Comparison of ENCODE assay signal across 17 cellular contexts in the genomic region with DNA sequence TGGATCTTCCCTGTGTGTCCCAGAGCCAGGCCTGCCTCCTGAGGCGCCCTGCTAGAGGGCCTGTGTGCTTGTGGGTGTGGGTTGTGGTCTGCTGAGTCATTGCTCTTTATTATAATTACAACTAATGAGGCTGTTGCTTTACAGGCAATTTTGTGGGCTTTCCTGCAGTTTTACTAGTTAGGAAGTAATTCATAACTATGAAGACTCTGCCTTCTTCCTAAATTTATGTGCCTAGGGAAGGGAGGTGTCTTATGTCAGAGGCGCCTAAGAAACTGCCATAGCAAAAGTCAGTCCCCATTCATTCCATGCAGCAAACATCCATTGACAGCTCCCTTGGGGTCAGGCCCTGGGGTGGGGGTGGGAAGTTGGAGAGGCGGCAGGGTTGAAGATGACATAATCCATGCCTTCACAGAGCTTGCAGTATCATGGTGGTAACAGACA.
DNase-seq lines count a peak whose midpoint lies in the region; ATAC-seq, FAIRE-seq and TF ChIP-seq lines count a peak whose summit lies in the region.
"Had no signal": no experiment of that assay in that cellular context is flagged by ENCODE, and none has a peak within 500 bp of the region (broad histone marks: within the 10 kb centered on the region; RNA-seq: fewer than 3 reads in every experiment).

No MANE protein-coding gene starts in this region.

- H3K9me3 ChIP-seq in DND-41 (ENCODE audit: insufficient read depth, low read length, severe bottlenecking) (peaks cover 4% of the 10 kb centered on the region), GM23248 (ENCODE audit: low read depth) (no peaks in the 10 kb centered on the region), Loucy (ENCODE audit: insufficient read depth, low read depth, low read length) (no peaks in the 10 kb centered on the region), mammary epithelial cell (replicated peaks; ENCODE audit: insufficient read depth, low read length) (no peaks in the 10 kb centered on the region), SJCRH30 (replicated peaks) (no peaks in the 10 kb centered on the region), PC-9 (ENCODE audit: insufficient read depth, low read depth) (no peaks in the 10 kb centered on the region), kidney (ENCODE audit: control insufficient read depth in 1 of 2, low read length in 2 of 2) (no peaks in the 10 kb centered on the region)

- H3K36me3 ChIP-seq in DND-41 (ENCODE audit: insufficient read depth, low read length), result no peaks in the 10 kb centered on the region
- H3K36me3 ChIP-seq in GM23248 (ENCODE audit: low read depth), result no peaks in the 10 kb centered on the region
- H3K36me3 ChIP-seq in Loucy (ENCODE audit: insufficient read depth, low read length), result no peaks in the 10 kb centered on the region
- no peaks in the 10 kb centered on the region for H3K36me3 ChIP-seq in mammary epithelial cell (ENCODE audit: insufficient read depth, low read length)
- H3K36me3 ChIP-seq in SJCRH30, result no peaks in the 10 kb centered on the region
- no peaks in the 10 kb centered on the region for H3K36me3 ChIP-seq in PC-9 (ENCODE audit: low read depth)
- H3K36me3 ChIP-seq in kidney (ENCODE audit: control insufficient read depth in 1 of 2, insufficient read depth in 2 of 2, low read length in 2 of 2), result no peaks in the 10 kb centered on the region
- H3K36me3 ChIP-seq: stomach had no signal

- WGBS in GM23248 (ENCODE audit: low coverage in 1 of 2, low lambda C conversion rate in 2 of 2, missing lambda C conversion rate in 2 of 2), 2 experiments, result 63 to 75% methylated on average over 3 of the region's 3 CpGs
- 29% methylated on average over 3 of the region's 3 CpGs for WGBS in mammary epithelial cell (ENCODE audit: low coverage, missing lambda C conversion rate)

- intact Hi-C loops in mammary epithelial cell (cut with micrococcal nuclease) (no loop called here), PC-9 (cut with micrococcal nuclease; ENCODE audit: unreplicated experiment) (no loop called here), kidney (cut with DNase I) (no loop called here)

- H3K4me1 ChIP-seq in DND-41 (ENCODE audit: insufficient read depth, low read length), result peaks cover 10% of the 10 kb centered on the region
- no peaks in the 10 kb centered on the region for H3K4me1 ChIP-seq in GM23248 (ENCODE audit: insufficient read depth)
- peaks cover 9% of the 10 kb centered on the region for H3K4me1 ChIP-seq in Loucy (ENCODE audit: insufficient read depth, low read length, poor library complexity, severe bottlenecking)
- peaks cover 7% of the 10 kb centered on the region for H3K4me1 ChIP-seq in mammary epithelial cell (ENCODE audit: insufficient read depth, low read length)
- no peaks in the 10 kb centered on the region for H3K4me1 ChIP-seq in SJCRH30
- no peaks in the 10 kb centered on the region for H3K4me1 ChIP-seq in PC-9 (replicated peaks; ENCODE audit: insufficient read depth)
- H3K4me1 ChIP-seq in kidney (ENCODE audit: control insufficient read depth in 1 of 2, insufficient read depth in 1 of 2, low read depth in 1 of 2, low read length in 2 of 2), result no peaks in the 10 kb centered on the region
- H3K4me1 ChIP-seq: stomach had no signal

- H3K27ac ChIP-seq in DND-41 (ENCODE audit: low read length) (no peak overlapping the region; the same call in 1 of the 2 replicates), GM23248 (no peak overlapping the region), mammary epithelial cell (ENCODE audit: insufficient read depth, low read depth, low read length) (no peak overlapping the region), SJCRH30 (no peak overlapping the region), PC-9 (no peak overlapping the region), kidney (ENCODE audit: low read depth in 2 of 2, low read length in 2 of 2) (no peak overlapping the region)
- H3K27ac ChIP-seq: stomach had no signal

- dilution Hi-C loops in mammary epithelial cell (cut with HindIII; ENCODE audit: low sequenced_read_pairs), result no loop called here

- no peak overlapping the region for H3K4me2 ChIP-seq in DND-41 (ENCODE audit: insufficient read depth, low read length)
- no peak overlapping the region for H3K4me2 ChIP-seq in GM23248 (ENCODE audit: unreplicated experiment)
- peak overlapping the region; percentile 24 for H3K4me2 ChIP-seq in Loucy (ENCODE audit: low read depth, low read length, poor library complexity, severe bottlenecking)
- H3K4me2 ChIP-seq in mammary epithelial cell (ENCODE audit: insufficient read depth, low read depth, low read length), result no peak overlapping the region
- H3K4me2 ChIP-seq in PC-9, result no peak overlapping the region

- no peaks in the 10 kb centered on the region for H4K20me1 ChIP-seq in DND-41 (ENCODE audit: insufficient read depth, low read length)
- no peaks in the 10 kb centered on the region for H4K20me1 ChIP-seq in GM23248 (ENCODE audit: insufficient read depth)
- no peaks in the 10 kb centered on the region for H4K20me1 ChIP-seq in Loucy (ENCODE audit: insufficient read depth, low read length, poor library complexity, severe bottlenecking)
- H4K20me1 ChIP-seq in mammary epithelial cell (ENCODE audit: insufficient read depth, low read length), result no peaks in the 10 kb centered on the region
- H4K20me1 ChIP-seq in PC-9 (ENCODE audit: insufficient read depth), result no peaks in the 10 kb centered on the region

- BruUV-seq in mammary epithelial cell (replicated peaks; lab: Mats Ljungman, UMichigan), result no TSS peak
- no TSS peak for BruUV-seq in PC-9 (replicated peaks; lab: Mats Ljungman, UMichigan)

- H3K79me2 ChIP-seq in DND-41 (ENCODE audit: insufficient read depth, low read length) (no peaks in the 10 kb centered on the region), GM23248 (ENCODE audit: insufficient read depth) (no peaks in the 10 kb centered on the region), Loucy (ENCODE audit: insufficient read depth, low read length) (no peaks in the 10 kb centered on the region), mammary epithelial cell (ENCODE audit: insufficient read depth, low read length) (no peaks in the 10 kb centered on the region), PC-9 (ENCODE audit: low read depth) (no peaks in the 10 kb centered on the region)

- H3K9ac ChIP-seq in DND-41 (ENCODE audit: low read depth, low read length), result no peak overlapping the region
- H3K9ac ChIP-seq in GM23248, result no peak overlapping the region
- no peak overlapping the region for H3K9ac ChIP-seq in Loucy (ENCODE audit: low read depth, low read length, poor library complexity, severe bottlenecking)
- H3K9ac ChIP-seq in mammary epithelial cell (ENCODE audit: insufficient read depth, low read length), result no peak overlapping the region
- H3K9ac ChIP-seq in kidney (ENCODE audit: low read length in 2 of 2), result no peak overlapping the region

- DNase-seq in DND-41 (peak; percentile 37), GM23248 (peak; percentile 12), mammary epithelial cell (peak; percentile 38), putamen (ENCODE audit: low spot score) (no peak), SJCRH30 (no peak), PC-9 (no peak), kidney (no peak)
- DNase-seq: activated B cell treated with CpG ODN at 0.5 μM for 24 hours; activated T-cell treated with anti-CD3 and anti-CD28 coated beads, Interleukin-2, amount 50 U/mL, for 48 hours; amygdala; EL; naive B cell; NCI-H1105 treated with DMSO at 0.1 percent for 48 hours; NCI-H526 treated with DMSO at 0.1 percent for 48 hours; stomach had no signal

- POLR2A ChIA-PET in PC-9 (lab: Charles Lee; ENCODE audit: unreplicated experiment), result no interaction called here

- no peak overlapping the region for H2AFZ ChIP-seq in DND-41 (ENCODE audit: low read depth, low read length)
- no peak overlapping the region for H2AFZ ChIP-seq in GM23248
- H2AFZ ChIP-seq in Loucy (ENCODE audit: low read length), result no peak overlapping the region
- H2AFZ ChIP-seq in mammary epithelial cell (ENCODE audit: low read depth, low read length), result no peak overlapping the region
- H2AFZ ChIP-seq in PC-9, result no peak overlapping the region

- H3K9me2 ChIP-seq in GM23248 (ENCODE audit: insufficient read depth) (no peaks in the 10 kb centered on the region), Loucy (replicated peaks; ENCODE audit: low read depth, low read length) (no peaks in the 10 kb centered on the region), PC-9 (ENCODE audit: insufficient read depth) (no peaks in the 10 kb centered on the region)

- no peak for FAIRE-seq in kidney (lab: Jason Lieb, UNC)
- FAIRE-seq: islet of Langerhans had no signal

- H3K27me3 ChIP-seq in DND-41 (ENCODE audit: insufficient read depth, low read length, poor library complexity) (no peaks in the 10 kb centered on the region), GM23248 (replicated peaks; ENCODE audit: insufficient read depth) (no peaks in the 10 kb centered on the region), Loucy (ENCODE audit: insufficient read depth, low read length, poor library complexity, severe bottlenecking) (peaks cover 64% of the 10 kb centered on the region), mammary epithelial cell (ENCODE audit: insufficient read depth, low read length) (no peaks in the 10 kb centered on the region), SJCRH30 (no peaks in the 10 kb centered on the region), PC-9 (ENCODE audit: insufficient read depth, low read depth) (no peaks in the 10 kb centered on the region)
- H3K27me3 ChIP-seq: stomach had no signal

- H3K4me3 ChIP-seq in DND-41 (ENCODE audit: low read depth in 1 of 2, low read length in 2 of 2), result no peak overlapping the region
- no peak overlapping the region for H3K4me3 ChIP-seq in GM23248
- H3K4me3 ChIP-seq in Loucy (ENCODE audit: low read length, poor library complexity, severe bottlenecking), result no peak overlapping the region
- no peak overlapping the region for H3K4me3 ChIP-seq in mammary epithelial cell (replicated peaks in 1 of 3; ENCODE audit: insufficient read depth in 1 of 3, low read depth in 2 of 3, low read length in 3 of 3)
- no peak overlapping the region for H3K4me3 ChIP-seq in SJCRH30
- H3K4me3 ChIP-seq in PC-9, result no peak overlapping the region
- H3K4me3 ChIP-seq in kidney (ENCODE audit: low read length in 2 of 2), result no peak overlapping the region
- H3K4me3 ChIP-seq: stomach had no signal

- TF ChIP-seq CTCF in DND-41 (IDR thresholded peaks at IDR 0.05; ENCODE audit: borderline replicate concordance, extremely low read depth, low read length, poor library complexity, severe bottlenecking) (no peak), Loucy (conservative IDR thresholded peaks at IDR 0.05; ENCODE audit: low read length) (no peak), mammary epithelial cell (conservative IDR thresholded peaks at IDR 0.05 in 1 of 2, IDR thresholded peaks at IDR 0.05 in 1 of 2; ENCODE audit: extremely low read depth in 1 of 2, insufficient read depth in 1 of 2, low read depth in 1 of 2, low read length in 2 of 2) (no peak), PC-9 (conservative IDR thresholded peaks at IDR 0.05) (no peak), kidney (IDR thresholded peaks at IDR 0.05; ENCODE audit: borderline replicate concordance, extremely low read depth, insufficient read depth) (no peak)

- CTCF ChIA-PET in mammary epithelial cell (lab: Charles Lee; ENCODE audit: low non-redundant PET), result no interaction called here
- CTCF ChIA-PET in PC-9 (lab: Charles Lee), result no interaction called here

- H3F3A ChIP-seq in GM23248 (ENCODE audit: insufficient read depth) (no peaks in the 10 kb centered on the region), Loucy (ENCODE audit: low read depth) (no peaks in the 10 kb centered on the region), PC-9 (ENCODE audit: insufficient read depth, low read depth) (no peaks in the 10 kb centered on the region)

- in situ Hi-C loops in GM23248 (cut with MboI) (no loop called here), mammary epithelial cell (cut with MboI; ENCODE audit: low sequenced_read_pairs in 2 of 2) (no loop called here)

- ATAC-seq in DND-41 (ENCODE audit: insufficient read depth, low read depth), result peak; percentile 94

Comparison
In these comparisons a context has a peak if more than half of its experiments do, and no peak if none do; other contexts are left out.
1. DNase-seq: peak in DND-41 (single experiment), GM23248 (single experiment) and mammary epithelial cell (single experiment); none in putamen (single experiment), SJCRH30 (0 of 2), PC-9 (0 of 2) and kidney (single experiment).